ENCODE assay signal across 15 cellular contexts in genomic region chr9:95434116-95435073, GRCh38.
DNase-seq lines count a peak whose midpoint lies in the region; ATAC-seq and TF ChIP-seq lines count a peak whose summit lies in the region.
"Had no signal": no experiment of that assay in that cellular context is flagged by ENCODE, and none has a peak within 500 bp of the region (broad histone marks: within the 10 kb centered on the region; RNA-seq: fewer than 3 reads in every experiment).

No MANE protein-coding gene starts in this region.

- H3K14ac ChIP-seq in mesenchymal stem cell (ENCODE audit: low read length in 2 of 2): no peak overlapping the region

- peak overlapping the region; percentile 29 for H2AFZ ChIP-seq in mesenchymal stem cell (ENCODE audit: low read depth, low read length)

- CTCF ChIA-PET in WTC11 (lab: Charles Lee): no interaction called here

- H3K36me3 ChIP-seq in mesenchymal stem cell (ENCODE audit: control insufficient read depth in 1 of 2, insufficient read depth in 2 of 2, low read depth in 1 of 2, low read length in 2 of 2) (no peaks in the 10 kb centered on the region), body of pancreas (replicated peaks in 1 of 2; ENCODE audit: insufficient read depth in 1 of 2, low read depth in 2 of 2) (no peaks in the 10 kb centered on the region), colonic mucosa (no peaks in the 10 kb centered on the region)
- H3K36me3 ChIP-seq: right atrium auricular region had no signal

- TF ChIP-seq CTCF in WTC11 (IDR thresholded peaks at IDR 0.05) (no peak), body of pancreas (IDR thresholded peaks at IDR 0.05) (no peak), colonic mucosa (IDR thresholded peaks at IDR 0.05) (no peak)

- no peak overlapping the region for H3K4me2 ChIP-seq in mesenchymal stem cell (ENCODE audit: low read length, poor library complexity, severe bottlenecking)

- no peak overlapping the region for H3K4ac ChIP-seq in mesenchymal stem cell (ENCODE audit: low read depth in 1 of 2, low read length in 2 of 2)

- peak overlapping the region in 1 of 2 experiments; percentile 48 for H3K18ac ChIP-seq in mesenchymal stem cell (ENCODE audit: low read depth in 1 of 2, low read length in 2 of 2)

- no peak overlapping the region for H2BK5ac ChIP-seq in mesenchymal stem cell (ENCODE audit: low read depth, low read length, poor library complexity, severe bottlenecking)

- peaks cover 9% of the 10 kb centered on the region for H3K27me3 Mint-ChIP-seq in WTC11 (ENCODE audit: low read depth)

- no peak overlapping the region for H3K9ac ChIP-seq in mesenchymal stem cell (ENCODE audit: low read length)
- no peak overlapping the region for H3K9ac ChIP-seq in colonic mucosa (ENCODE audit: low read depth in 2 of 2, low read length in 2 of 2)

- no peak overlapping the region for H3K4me3 Mint-ChIP-seq in WTC11
- H3K4me3 Mint-ChIP-seq: brain, HFFc6 had no signal

- DNase-seq in LoVo (ENCODE audit: low spot score): peak; percentile 75
- peak; percentile 38 for DNase-seq in WTC11 (ENCODE audit: low spot score)
- peak; percentile 28 for DNase-seq in mesenchymal stem cell
- no peak for DNase-seq in body of pancreas
- DNase-seq in left ventricle myocardium superior: no peak
- DNase-seq in colonic mucosa: no peak
- DNase-seq: activated CD4-positive, alpha-beta T cell treated with anti-CD3 and anti-CD28 coated beads, Interleukin-2, amount 50 U/mL, for 4 hours; HFFc6; left cardiac atrium; NCI-H524; T-helper 9 cell had no signal

- H3K27ac ChIP-seq in mesenchymal stem cell (ENCODE audit: low read length, poor library complexity, severe bottlenecking): no peak overlapping the region
- H3K27ac ChIP-seq in body of pancreas: no peak overlapping the region
- no peak overlapping the region for H3K27ac ChIP-seq in colonic mucosa
- H3K27ac ChIP-seq: right atrium auricular region had no signal

- POLR2A ChIA-PET in WTC11 (lab: Charles Lee): no interaction called here

- peaks cover 10% of the 10 kb centered on the region for H3K36me3 Mint-ChIP-seq in WTC11
- H3K36me3 Mint-ChIP-seq: CD4-positive, alpha-beta memory T cell had no signal

- H2AK5ac ChIP-seq in mesenchymal stem cell (ENCODE audit: low read length, severe bottlenecking): peak overlapping the region; percentile 13

- peaks cover 14% of the 10 kb centered on the region for H3K9me3 ChIP-seq in mesenchymal stem cell (ENCODE audit: control insufficient read depth, low read length)
- no peaks in the 10 kb centered on the region for H3K9me3 ChIP-seq in body of pancreas
- H3K9me3 ChIP-seq in colonic mucosa: no peaks in the 10 kb centered on the region
- H3K9me3 ChIP-seq: right atrium auricular region had no signal

- peak overlapping the region; percentile 8 for H4K8ac ChIP-seq in mesenchymal stem cell (ENCODE audit: low read length)

- H3K4me1 Mint-ChIP-seq in WTC11: peaks cover 9% of the 10 kb centered on the region

- 59% methylated on average over 25 of the region's 25 CpGs for WGBS in mesenchymal stem cell
- WGBS in body of pancreas, 2 donors: 63 to 75% methylated on average over 25 of the region's 25 CpGs

- H3K79me1 ChIP-seq in mesenchymal stem cell (replicated peaks; ENCODE audit: low read length, poor library complexity, severe bottlenecking): no peaks in the 10 kb centered on the region

- H3K27me3 ChIP-seq in mesenchymal stem cell (ENCODE audit: control insufficient read depth in 1 of 2, insufficient read depth in 1 of 2, low read length in 2 of 2) (no peaks in the 10 kb centered on the region), body of pancreas (no peaks in the 10 kb centered on the region), colonic mucosa (no peaks in the 10 kb centered on the region)
- H3K27me3 ChIP-seq: right atrium auricular region had no signal

- no peak overlapping the region for H4K91ac ChIP-seq in mesenchymal stem cell (ENCODE audit: low read length)

- intact Hi-C loops in body of pancreas (cut with DNase I): no loop called here
- intact Hi-C loops in left ventricle myocardium superior (cut with micrococcal nuclease): no loop called here
- intact Hi-C loops in colonic mucosa (cut with DNase I): no loop called here

- H3K9me3 Mint-ChIP-seq in WTC11: peaks cover 32% of the 10 kb centered on the region

- TF ChIP-seq POLR2A in body of pancreas (IDR thresholded peaks at IDR 0.05): no peak

- peaks cover 6% of the 10 kb centered on the region for H3K4me1 ChIP-seq in mesenchymal stem cell (ENCODE audit: control insufficient read depth, insufficient read depth, low read depth, low read length)
- H3K4me1 ChIP-seq in body of pancreas: no peaks in the 10 kb centered on the region
- no peaks in the 10 kb centered on the region for H3K4me1 ChIP-seq in colonic mucosa
- H3K4me1 ChIP-seq: right atrium auricular region had no signal

- no peak overlapping the region for H3K23ac ChIP-seq in mesenchymal stem cell (ENCODE audit: low read length in 2 of 2)

- H3K27ac Mint-ChIP-seq in WTC11: peak overlapping the region; percentile 7; the same call in 1 of the 2 replicates
- H3K27ac Mint-ChIP-seq: HFFc6 had no signal

- no peak overlapping the region for H3K4me3 ChIP-seq in mesenchymal stem cell (ENCODE audit: insufficient read depth in 1 of 2, low read depth in 1 of 2, low read length in 2 of 2)
- H3K4me3 ChIP-seq in body of pancreas: no peak overlapping the region
- no peak overlapping the region for H3K4me3 ChIP-seq in colonic mucosa
- H3K4me3 ChIP-seq: right atrium auricular region had no signal

- no peak overlapping the region for H2BK15ac ChIP-seq in mesenchymal stem cell (ENCODE audit: low read depth, poor library complexity, severe bottlenecking)

- H2BK12ac ChIP-seq in mesenchymal stem cell (ENCODE audit: low read length in 2 of 2): peak overlapping the region in 1 of 2 experiments; percentile 46

- H2BK120ac ChIP-seq in mesenchymal stem cell (ENCODE audit: low read depth, low read length): no peak overlapping the region

- ATAC-seq in WTC11 (peak; percentile 79), body of pancreas (no peak), left ventricle myocardium superior (no peak), HG02623 (IDR thresholded peaks at IDR 0.05; ENCODE audit: unreplicated experiment) (no peak)
- ATAC-seq: left cardiac atrium had no signal

TF ChIP-seq in WTC11, 78 proteins besides CTCF, POLR2A, EP300 and RAD21:
- TF ChIP-seq FOXK1 (CRISPR knock-in tag; IDR thresholded peaks at IDR 0.05) (no peak), FOXP1 (CRISPR knock-in tag; IDR thresholded peaks at IDR 0.05; ENCODE audit: borderline replicate concordance) (peak; percentile 44; the same call in 1 of the 2 replicates), ZNF396 (CRISPR knock-in tag; IDR thresholded peaks at IDR 0.05; ENCODE audit: borderline replicate concordance) (no peak), NFE2L1 (CRISPR knock-in tag; IDR thresholded peaks at IDR 0.05) (peak; percentile 96)

Comparison
In these comparisons a context has a peak if more than half of its experiments do, and no peak if none do; other contexts are left out.
1. DNase-seq: peak in LoVo (single experiment), WTC11 (single experiment) and mesenchymal stem cell (single experiment); none in body of pancreas (0 of 4), left ventricle myocardium superior (single experiment) and colonic mucosa (single experiment).